1 cellular context compared by ENCODE assay signal in genomic region chr12:113065126-113066007, GRCh38.
TF ChIP-seq lines count a peak whose summit lies in the region.

No MANE protein-coding gene starts in this region.

TF ChIP-seq in HEK293, 187 proteins besides CTCF, POLR2A, EP300 and RAD21 (continued from another document):
- peak; percentile 32; the same call in 1 of the 2 replicates for TF ChIP-seq EGR2 (tag by site-specific recombination; IDR thresholded peaks at IDR 0.05; ENCODE audit: low read depth)
- 0 out of 2 replicates have a peak, but pooled peaks have one; percentile 15 for TF ChIP-seq SP2 (tag by site-specific recombination; IDR thresholded peaks at IDR 0.05)
TF ChIP-seq in HEK293: peak in this region for 9.
